In the genomic region with DNA sequence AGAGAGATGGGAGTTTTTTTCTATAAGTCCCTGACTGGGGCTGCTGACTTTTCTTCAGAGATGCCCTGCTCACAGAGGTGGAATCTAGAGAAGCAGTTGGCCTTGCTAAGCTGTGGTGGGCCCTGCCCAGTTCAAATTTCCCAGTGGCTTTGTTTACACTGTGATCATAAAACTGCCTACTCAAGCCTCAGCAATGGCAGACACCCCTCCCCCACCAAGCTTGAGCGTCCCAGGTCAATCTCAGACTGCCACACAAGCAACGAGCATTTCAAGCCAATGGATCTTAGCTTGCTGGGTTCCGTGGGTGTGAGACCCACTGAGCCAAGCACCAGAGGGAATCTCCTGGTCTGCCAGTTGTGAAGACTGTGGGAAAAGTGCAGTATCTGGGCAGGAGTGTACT, we compare ENCODE assay signal across 19 cellular contexts.
"Had no signal": no experiment of that assay in that cellular context is flagged by ENCODE, and none has a peak within 500 bp of the region (broad histone marks: within the 10 kb centered on the region; RNA-seq: fewer than 3 reads in every experiment).

No MANE protein-coding gene starts in this region.

- H3K9me3 ChIP-seq: body of pancreas, neutrophil, right atrium auricular region had no signal

- H3K36me3 ChIP-seq: heart left ventricle, neutrophil, right atrium auricular region had no signal

- H3K27ac ChIP-seq: body of pancreas, heart left ventricle, neutrophil, right atrium auricular region had no signal

- H3K4me2 ChIP-seq: smooth muscle cell had no signal

- DNase-seq: activated CD4-positive, alpha-beta T cell treated with anti-CD3 and anti-CD28 coated beads, Interleukin-2, amount 50 U/mL, for 4 hours; activated CD8-positive, alpha-beta memory T cell treated with anti-CD3 and anti-CD28 coated beads, Interleukin-2, amount 10 ng/mL, durations not matched to agents 7 days and 5 days; activated effector memory CD4-positive, alpha-beta T cell treated with anti-CD3 and anti-CD28 coated beads, Interleukin-2, amount 50 U/mL, for 16 hours; activated T-cell treated with anti-CD3 and anti-CD28 coated beads, Interleukin-2, amount 50 U/mL, for 4 hours; amniotic stem cell; body of pancreas; central memory CD4-positive, alpha-beta T cell; cortex of kidney; effector CD8-positive, alpha-beta T cell; foreskin melanocyte; heart left ventricle; naive thymus-derived CD4-positive, alpha-beta T cell; trophoblast cell had no signal

- H3K4me3 ChIP-seq: body of pancreas, heart left ventricle, right atrium auricular region, smooth muscle cell had no signal

- H3K27me3 ChIP-seq: body of pancreas, heart left ventricle, neutrophil, right atrium auricular region had no signal

- ATAC-seq: activated CD4-positive, CD25-positive, alpha-beta regulatory T cell treated with anti-CD3 and anti-CD28 coated beads, Interleukin-2, amount 50 U/mL, for 24 hours; activated CD8-positive, alpha-beta memory T cell treated with anti-CD3 and anti-CD28 coated beads, Interleukin-2, amount 10 ng/mL, durations not matched to agents 7 days and 5 days; activated naive CD4-positive, alpha-beta T cell treated with anti-CD3 and anti-CD28 coated beads, Interleukin-2, amount 50 U/mL, for 72 hours; activated T-cell treated with anti-CD3 and anti-CD28 coated beads, Interleukin-2, amount 50 U/mL, for 4 hours; body of pancreas; heart left ventricle; naive thymus-derived CD4-positive, alpha-beta T cell; stimulated activated effector memory CD8-positive, alpha-beta T cell treated with anti-CD3 and anti-CD28 coated beads, Interleukin-12 subunit alpha, Interleukin-12 subunit beta, amount 100 ng/mL, for 72 hours had no signal

- H3K4me1 ChIP-seq: body of pancreas, heart left ventricle, right atrium auricular region had no signal
